In genomic region chr17:19369846-19370492, GRCh38 we compare ENCODE assay signal across 7 cellular contexts. TPM values are rescaled to one million over a fixed set of nuclear protein-coding genes. Genes with fewer than 3 reads are reported as not detected.
DNase-seq lines count a peak whose midpoint lies in the region; ATAC-seq, FAIRE-seq and TF ChIP-seq lines count a peak whose summit lies in the region.
"Had no signal": no experiment of that assay in that cellular context is flagged by ENCODE, and none has a peak within 500 bp of the region (broad histone marks: within the 10 kb centered on the region; RNA-seq: fewer than 3 reads in every experiment).

No MANE protein-coding gene starts in this region.

- no peaks in the 10 kb centered on the region for H3K27me3 ChIP-seq in H1 (replicated peaks in 1 of 4; ENCODE audit: control insufficient read depth in 3 of 4, extremely low read depth in 1 of 4, insufficient read depth in 3 of 4, low read length in 3 of 4)

- H3K18ac ChIP-seq in H1 (ENCODE audit: extremely low read depth, low read length) = no peak overlapping the region

- H4K8ac ChIP-seq in H1 (ENCODE audit: extremely low read depth, insufficient read depth, low read length) = no peak overlapping the region; the same call in 1 of the 2 replicates

- H3K4me2 ChIP-seq in H1 (ENCODE audit: insufficient read depth in 1 of 2, low read depth in 2 of 2, low read length in 2 of 2) = no peak overlapping the region

- no peak for TF ChIP-seq EP300 in H1 (IDR thresholded peaks at IDR 0.05; ENCODE audit: borderline replicate concordance in 1 of 2, low read depth in 2 of 2, low read length in 2 of 2)

- no peak overlapping the region for H2BK12ac ChIP-seq in H1 (ENCODE audit: low read depth, low read length)

- no peak for TF ChIP-seq RAD21 in H1 (IDR thresholded peaks at IDR 0.05 in 1 of 2, conservative IDR thresholded peaks at IDR 0.05 in 1 of 2; ENCODE audit: low read depth in 2 of 2, low read length in 2 of 2)

- no peak overlapping the region for H3K9ac ChIP-seq in H1 (replicated peaks in 1 of 4; ENCODE audit: extremely low read depth in 1 of 4, low read depth in 3 of 4, low read length in 3 of 4)

- no peak overlapping the region for H4K91ac ChIP-seq in H1 (replicated peaks; ENCODE audit: insufficient read length, low read length)

- no peak overlapping the region for H3K4me3 ChIP-seq in H1 (ENCODE audit: extremely low read depth in 1 of 4, insufficient read depth in 2 of 4, low read depth in 3 of 4, low read length in 4 of 4)

- no peak overlapping the region; the same call in 1 of the 2 replicates for H2BK15ac ChIP-seq in H1 (ENCODE audit: low read length)

- 0 out of 2 replicates have a peak overlapping the region, but pooled peaks have one; percentile 34 for H2AK5ac ChIP-seq in H1 (ENCODE audit: low read depth, low read length)

- H3K27ac Mint-ChIP-seq in stimulated activated memory B cell treated with anti-CD40 and anti-IgM and Interleukin-4, amounts not matched to agents 10 μg/mL and 1 μg/mL and 100 μg/mL, for 72 hours = peak overlapping the region; percentile 80

- H3K36me3 ChIP-seq in H1 (ENCODE audit: control insufficient read depth in 2 of 4, insufficient read depth in 4 of 4, low read length in 3 of 4) = no peaks in the 10 kb centered on the region

- H3K4me1 ChIP-seq in H1 (replicated peaks in 1 of 4; ENCODE audit: control insufficient read depth in 3 of 4, insufficient read depth in 4 of 4, low read length in 3 of 4) = peaks cover 0 to 5% (median 3%) of the 10 kb centered on the region in 4 experiments; a peak in 5 of 7 replicates

- H3K27me3 Mint-ChIP-seq in stimulated activated memory B cell treated with anti-CD40 and anti-IgM and Interleukin-4, amounts not matched to agents 10 μg/mL and 1 μg/mL and 100 μg/mL, for 72 hours = no peaks in the 10 kb centered on the region

- H3K4ac ChIP-seq in H1 (replicated peaks; ENCODE audit: insufficient read length, low read depth, low read length) = no peak overlapping the region

- no peak overlapping the region for H3K56ac ChIP-seq in H1 (replicated peaks; ENCODE audit: insufficient read length, low read depth, low read length)

- CTCF ChIA-PET in H1 (lab: Charles Lee; ENCODE audit: partially characterized antibody) = interaction anchor here (0.8 to 1.0 kb wide), 2 partner anchors 28 to 121 kb away, joined by 3 read pairs; no protein-coding TSS in a partner anchor

- no peaks in the 10 kb centered on the region for H3K79me2 ChIP-seq in H1 (ENCODE audit: control insufficient read depth in 1 of 2, insufficient read depth in 2 of 2, low read length in 2 of 2)

- no peak overlapping the region for H4K5ac ChIP-seq in H1 (ENCODE audit: insufficient read length, low read depth, low read length)

- no peak for TF ChIP-seq POLR2A in H1 (IDR thresholded peaks at IDR 0.05; ENCODE audit: control extremely low read depth in 1 of 2, low read depth in 2 of 2, low read length in 2 of 2)

- no peaks in the 10 kb centered on the region; the same call in 1 of the 2 replicates for H3K79me1 ChIP-seq in H1 (ENCODE audit: low read depth, low read length)

- H3K14ac ChIP-seq in H1 (ENCODE audit: insufficient read length) = no peak overlapping the region

- DNase-seq in activated CD4-positive, alpha-beta T cell treated with anti-CD3 and anti-CD28 coated beads, Interleukin-2, amount 50 U/mL, for 1 hour = peak; percentile 22
- no peak for DNase-seq in activated CD4-positive, alpha-beta T cell treated with anti-CD3 and anti-CD28 coated beads for 1 hour
- DNase-seq in H1 (ENCODE audit: low read depth in 1 of 2, low spot score in 2 of 2) (no peak), NCI-H146 (lab: John Stamatoyannopoulos, UW) (no peak)
- DNase-seq in stimulated activated naive CD4-positive, alpha-beta T cell (lab: John Stamatoyannopoulos, UW) = no peak
- DNase-seq: NCI-H1694 had no signal

- H3K23me2 ChIP-seq in H1 (ENCODE audit: low read depth, low read length) = no peaks in the 10 kb centered on the region

- WGBS in H1 (ENCODE audit: extremely low coverage in 1 of 2, insufficient coverage in 1 of 2, insufficient read length in 1 of 2, insufficient replicate concordance in 2 of 2, low coverage in 1 of 2, low lambda C conversion rate in 2 of 2, missing lambda C conversion rate in 1 of 2), 2 experiments = 89% methylated on average over 12 of the region's 12 CpGs; no CpG with 5 or more reads in 1 of the 2 experiments

- H3K4me3 Mint-ChIP-seq in stimulated activated memory B cell treated with anti-CD40 and anti-IgM and Interleukin-4, amounts not matched to agents 10 μg/mL and 1 μg/mL and 100 μg/mL, for 72 hours = peak overlapping the region; percentile 53

- no peak overlapping the region for H2BK20ac ChIP-seq in H1 (ENCODE audit: low read length)

- H2AFZ ChIP-seq in H1 (ENCODE audit: low read length) = no peak overlapping the region

- H2BK5ac ChIP-seq in H1 (ENCODE audit: low read depth, low read length) = no peak overlapping the region

- no peak overlapping the region for H3K27ac ChIP-seq in H1 (ENCODE audit: low read depth, low read length)

- no peak overlapping the region for H3K23ac ChIP-seq in H1 (ENCODE audit: insufficient read length)

- H3K4me1 Mint-ChIP-seq in stimulated activated memory B cell treated with anti-CD40 and anti-IgM and Interleukin-4, amounts not matched to agents 10 μg/mL and 1 μg/mL and 100 μg/mL, for 72 hours = peaks cover 59% of the 10 kb centered on the region

- peak; percentile 41 for ATAC-seq in stimulated activated memory B cell treated with anti-CD40 and anti-IgM and Interleukin-4, amounts not matched to agents 10 μg/mL and 1 μg/mL and 100 μg/mL, for 72 hours

- POLR2A ChIA-PET in H1 (lab: Charles Lee; ENCODE audit: partially characterized antibody) = interaction anchor here (1.1 to 1.8 kb wide), 2 partner anchors 15 to 21 kb away, joined by 3 to 5 read pairs; no protein-coding TSS in a partner anchor

- FAIRE-seq in H1 (lab: Jason Lieb, UNC) = no peak

- H2BK120ac ChIP-seq in H1 (replicated peaks; ENCODE audit: low read depth, low read length) = no peak overlapping the region

- no peaks in the 10 kb centered on the region for H3K36me3 Mint-ChIP-seq in stimulated activated memory B cell treated with anti-CD40 and anti-IgM and Interleukin-4, amounts not matched to agents 10 μg/mL and 1 μg/mL and 100 μg/mL, for 72 hours

- no peaks in the 10 kb centered on the region for H3K9me3 ChIP-seq in H1 (ENCODE audit: insufficient read depth in 2 of 2, low read depth in 1 of 2, low read length in 1 of 2)

- H3K9me3 Mint-ChIP-seq in stimulated activated memory B cell treated with anti-CD40 and anti-IgM and Interleukin-4, amounts not matched to agents 10 μg/mL and 1 μg/mL and 100 μg/mL, for 72 hours = no peaks in the 10 kb centered on the region

- no peak for TF ChIP-seq CTCF in H1 (IDR thresholded peaks at IDR 0.05; ENCODE audit: control extremely low read depth in 1 of 3, insufficient read depth in 1 of 3, low read depth in 1 of 3, low read length in 3 of 3)

- H4K20me1 ChIP-seq in H1 (replicated peaks in 1 of 2; ENCODE audit: control insufficient read depth in 1 of 2, insufficient read depth in 2 of 2, low read length in 2 of 2) = no peaks in the 10 kb centered on the region

TF ChIP-seq in H1, 55 proteins besides CTCF, POLR2A, EP300 and RAD21 (continues in another document):
- TF ChIP-seq CHD1 (IDR thresholded peaks at IDR 0.05; ENCODE audit: low read depth, low read length) (no peak), KDM4A (IDR thresholded peaks at IDR 0.05; ENCODE audit: low read depth, low read length, severe bottlenecking) (no peak), RFX5 (IDR thresholded peaks at IDR 0.05; ENCODE audit: borderline replicate concordance, low read depth, low read length) (no peak), ASH2L (IDR thresholded peaks at IDR 0.05; ENCODE audit: low read length) (no peak)

RNA-seq across cellular contexts. Expression of gene B9D1, which starts 7.4 kb away (rescaled TPM):
- 24.6 and 25.4 TPM in 2 replicates for total RNA-seq in H1 (2021; fragmentation: NEBNext Ultra II Directional; extraction: Animal tissue kit (Norgen Biotek cat#: 25700))
- polyA plus RNA-seq in H1 (2011; rRNA removed) = 65.7 and 74.8 TPM in 2 replicates
- 69.9 TPM for polyA plus RNA-seq in H1 (2011; cell fraction: cytosol; rRNA removed)
- polyA plus RNA-seq in H1 (2011; cell fraction: nucleus; rRNA removed) = 99.2 TPM
- 26.4 to 39.5 TPM (median 32.7 TPM) in 4 replicates for polyA plus RNA-seq in H1 (2012, experiment 1 of 2)
- 41.1 TPM for polyA plus RNA-seq in H1 (2012, experiment 2 of 2)
- polyA plus RNA-seq in H1 (2013, experiment 1 of 2) = 27.1 TPM
- 26.2 TPM for polyA plus RNA-seq in H1 (2013, experiment 2 of 2)
- polyA minus RNA-seq in H1 (2011; rRNA and poly(A)+ RNA removed) = 28.7 and 41.3 TPM in 2 replicates
- 35.0 TPM for polyA minus RNA-seq in H1 (2011; cell fraction: cytosol; rRNA and poly(A)+ RNA removed)
- 35.7 TPM for polyA minus RNA-seq in H1 (2011; cell fraction: nucleus; rRNA and poly(A)+ RNA removed)

RNA-seq across cellular contexts. Expression of gene MAPK7, which starts 8.3 kb away (rescaled TPM):
- 28.1 and 33.8 TPM in 2 replicates for total RNA-seq in H1 (2021; fragmentation: NEBNext Ultra II Directional; extraction: Animal tissue kit (Norgen Biotek cat#: 25700))
- 15.2 and 31.3 TPM in 2 replicates for polyA plus RNA-seq in H1 (2011; rRNA removed)
- 14.1 TPM for polyA plus RNA-seq in H1 (2011; cell fraction: cytosol; rRNA removed)
- polyA plus RNA-seq in H1 (2011; cell fraction: nucleus; rRNA removed) = 49.4 TPM
- polyA plus RNA-seq in H1 (2012, experiment 1 of 2) = 20.3 to 30.7 TPM (median 27.8 TPM) in 4 replicates
- 32.4 TPM for polyA plus RNA-seq in H1 (2012, experiment 2 of 2)
- polyA plus RNA-seq in H1 (2013, experiment 1 of 2) = 23.0 TPM
- 21.6 TPM for polyA plus RNA-seq in H1 (2013, experiment 2 of 2)
- 51.2 and 56.3 TPM in 2 replicates for polyA minus RNA-seq in H1 (2011; rRNA and poly(A)+ RNA removed)
- 21.0 TPM for polyA minus RNA-seq in H1 (2011; cell fraction: cytosol; rRNA and poly(A)+ RNA removed)
- polyA minus RNA-seq in H1 (2011; cell fraction: nucleus; rRNA and poly(A)+ RNA removed) = 57.7 TPM

RNA-seq across cellular contexts. Expression of gene MFAP4, which starts 17.0 kb away (rescaled TPM):
- 3.6 and 3.8 TPM in 2 replicates for total RNA-seq in H1 (2021; fragmentation: NEBNext Ultra II Directional; extraction: Animal tissue kit (Norgen Biotek cat#: 25700))
- polyA plus RNA-seq in H1 (2011; rRNA removed) = 3.1 and 8.1 TPM in 2 replicates
- 3.4 TPM for polyA plus RNA-seq in H1 (2011; cell fraction: cytosol; rRNA removed)
- polyA plus RNA-seq in H1 (2011; cell fraction: nucleus; rRNA removed) = 9.6 TPM
- polyA plus RNA-seq in H1 (2012, experiment 1 of 2) = 3.4 to 5.8 TPM (median 4.6 TPM) in 4 replicates
- polyA plus RNA-seq in H1 (2012, experiment 2 of 2) = 5.5 TPM
- polyA plus RNA-seq in H1 (2013, experiment 1 of 2) = 6.5 TPM
- 8.6 TPM for polyA plus RNA-seq in H1 (2013, experiment 2 of 2)
- polyA minus RNA-seq in H1 (2011; rRNA and poly(A)+ RNA removed) = 1.9 and 4.1 TPM in 2 replicates
- 3.8 TPM for polyA minus RNA-seq in H1 (2011; cell fraction: cytosol; rRNA and poly(A)+ RNA removed)
- 2.5 TPM for polyA minus RNA-seq in H1 (2011; cell fraction: nucleus; rRNA and poly(A)+ RNA removed)

RNA-seq across cellular contexts. Expression of gene RNF112, which starts 41.1 kb away (rescaled TPM):
- 2.2 and 2.3 TPM in 2 replicates for total RNA-seq in H1 (2021; fragmentation: NEBNext Ultra II Directional; extraction: Animal tissue kit (Norgen Biotek cat#: 25700))
- 1.1 and 1.7 TPM in 2 replicates for polyA plus RNA-seq in H1 (2011; rRNA removed)
- 1.7 TPM for polyA plus RNA-seq in H1 (2011; cell fraction: cytosol; rRNA removed)
- 8.6 TPM for polyA plus RNA-seq in H1 (2011; cell fraction: nucleus; rRNA removed)
- polyA plus RNA-seq in H1 (2012, experiment 1 of 2) = 1.4 to 3.8 TPM (median 2.5 TPM) in 4 replicates
- 0.79 TPM for polyA plus RNA-seq in H1 (2012, experiment 2 of 2)
- 0.85 TPM for polyA plus RNA-seq in H1 (2013, experiment 1 of 2)
- 0.90 TPM for polyA plus RNA-seq in H1 (2013, experiment 2 of 2)
- polyA minus RNA-seq in H1 (2011; rRNA and poly(A)+ RNA removed) = 0.68 and 0.98 TPM in 2 replicates
- 4.6 TPM for polyA minus RNA-seq in H1 (2011; cell fraction: cytosol; rRNA and poly(A)+ RNA removed)
- polyA minus RNA-seq in H1 (2011; cell fraction: nucleus; rRNA and poly(A)+ RNA removed) = 1.6 TPM
